ENCODE assay signal across 28 cellular contexts in genomic region chr10:107671968-107672367, GRCh38.
"Had no signal": no experiment of that assay in that cellular context is flagged by ENCODE, and none has a peak within 500 bp of the region (broad histone marks: within the 10 kb centered on the region; RNA-seq: fewer than 3 reads in every experiment).

No MANE protein-coding gene starts in this region.

- H3K4me3 Mint-ChIP-seq: activated CD4-positive, alpha-beta T cell treated with anti-CD3 and anti-CD28 coated beads, Interleukin-2, amount 10 ng/mL, durations not matched to agents 24 days and 14 days; activated CD8-positive, alpha-beta T cell treated with anti-CD3 and anti-CD28 coated beads for 36 hours; activated naive CD8-positive, alpha-beta T cell treated with anti-CD3 and anti-CD28 coated beads for 36 hours; activated T-cell treated with anti-CD3 and anti-CD28 coated beads, Interleukin-2, amount 50 U/mL, for 72 hours; activated T-helper 17 cell treated with anti-CD3 and anti-CD28 coated beads, Interleukin-2, amount 50 U/mL, for 72 hours; T-helper 17 cell had no signal

- ATAC-seq: activated CD8-positive, alpha-beta T cell treated with anti-CD3 and anti-CD28 coated beads for 36 hours; activated T-cell treated with anti-CD3 and anti-CD28 coated beads, Interleukin-2, amount 50 U/mL, for 72 hours; activated T-helper 17 cell treated with anti-CD3 and anti-CD28 coated beads, Interleukin-2, amount 50 U/mL, for 72 hours; PC-3; T-helper 17 cell had no signal

- H3K27me3 ChIP-seq: brain microvascular endothelial cell, Peyer's patch, SJSA1 had no signal

- DNase-seq: activated CD4-positive, alpha-beta T cell treated with anti-CD3 and anti-CD28 coated beads, Interleukin-2, amount 10 ng/mL, durations not matched to agents 24 days and 14 days; activated CD4-positive, alpha-beta T cell treated with anti-CD3 and anti-CD28 coated beads, Interleukin-2, amount 50 U/mL, for 4 hours; activated CD8-positive, alpha-beta T cell treated with anti-CD3 and anti-CD28 coated beads for 36 hours; activated effector memory CD4-positive, alpha-beta T cell treated with anti-CD3 and anti-CD28 coated beads, Interleukin-2, amount 50 U/mL, for 16 hours; activated naive CD4-positive, alpha-beta T cell; activated naive CD4-positive, alpha-beta T cell treated with anti-CD3 and anti-CD28 coated beads, Interleukin-2, amount 50 U/mL, for 16 hours; activated naive CD8-positive, alpha-beta T cell treated with anti-CD3 and anti-CD28 coated beads for 36 hours; activated T-cell treated with anti-CD3 and anti-CD28 coated beads, Interleukin-2, amount 50 U/mL, for 1 hour; activated T-cell treated with anti-CD3 and anti-CD28 coated beads, Interleukin-2, amount 50 U/mL, for 72 hours; amniotic stem cell; aorta; brain microvascular endothelial cell; central memory CD4-positive, alpha-beta T cell; NCI-H1105; NCI-H1417 treated with DMSO at 0.1 percent for 48 hours; NCI-H1930; NCI-H2081 treated with DMSO at 0.1 percent for 48 hours; NCI-H226; NCI-H524 treated with DMSO at 0.1 percent for 48 hours; PC-3; Peyer's patch; RPMI8226; SHP77 treated with DMSO at 0.1 percent for 48 hours; SK-N-SH; T-helper 17 cell had no signal

- H3K9me2 ChIP-seq: SK-N-SH had no signal

- H3K27me3 Mint-ChIP-seq: activated CD4-positive, alpha-beta T cell treated with anti-CD3 and anti-CD28 coated beads, Interleukin-2, amount 10 ng/mL, durations not matched to agents 24 days and 14 days; activated CD8-positive, alpha-beta T cell treated with anti-CD3 and anti-CD28 coated beads for 36 hours; activated naive CD8-positive, alpha-beta T cell treated with anti-CD3 and anti-CD28 coated beads for 36 hours; activated T-helper 17 cell treated with anti-CD3 and anti-CD28 coated beads, Interleukin-2, amount 50 U/mL, for 72 hours; T-helper 17 cell had no signal

- H3K27ac ChIP-seq: brain microvascular endothelial cell, Peyer's patch, SJSA1 had no signal

- H3K4me2 ChIP-seq: SK-N-SH had no signal

- H3K4me3 ChIP-seq: Peyer's patch, SJSA1 had no signal

- H3K9me3 Mint-ChIP-seq: activated naive CD8-positive, alpha-beta T cell treated with anti-CD3 and anti-CD28 coated beads for 36 hours had no signal

- H3K4me1 Mint-ChIP-seq: activated CD4-positive, alpha-beta T cell treated with anti-CD3 and anti-CD28 coated beads, Interleukin-2, amount 10 ng/mL, durations not matched to agents 24 days and 14 days; activated naive CD8-positive, alpha-beta T cell treated with anti-CD3 and anti-CD28 coated beads for 36 hours; activated T-helper 17 cell treated with anti-CD3 and anti-CD28 coated beads, Interleukin-2, amount 50 U/mL, for 72 hours; T-helper 17 cell had no signal

- H3K27ac Mint-ChIP-seq: activated CD4-positive, alpha-beta T cell treated with anti-CD3 and anti-CD28 coated beads, Interleukin-2, amount 10 ng/mL, durations not matched to agents 24 days and 14 days; activated CD8-positive, alpha-beta T cell treated with anti-CD3 and anti-CD28 coated beads for 36 hours; activated naive CD8-positive, alpha-beta T cell treated with anti-CD3 and anti-CD28 coated beads for 36 hours; activated T-cell treated with anti-CD3 and anti-CD28 coated beads, Interleukin-2, amount 50 U/mL, for 72 hours; activated T-helper 17 cell treated with anti-CD3 and anti-CD28 coated beads, Interleukin-2, amount 50 U/mL, for 72 hours; T-helper 17 cell had no signal

- H3K9me3 ChIP-seq: Peyer's patch, SJSA1, SK-N-SH had no signal

- H3K9ac ChIP-seq: SK-N-SH had no signal

- H3K36me3 Mint-ChIP-seq: activated naive CD8-positive, alpha-beta T cell treated with anti-CD3 and anti-CD28 coated beads for 36 hours had no signal

- H3K4me1 ChIP-seq: Peyer's patch, SJSA1 had no signal

- H3K36me3 ChIP-seq: brain microvascular endothelial cell, Peyer's patch, SJSA1, WERI-Rb-1 had no signal
